ENCODE assay signal across 8 cellular contexts in the genomic region with DNA sequence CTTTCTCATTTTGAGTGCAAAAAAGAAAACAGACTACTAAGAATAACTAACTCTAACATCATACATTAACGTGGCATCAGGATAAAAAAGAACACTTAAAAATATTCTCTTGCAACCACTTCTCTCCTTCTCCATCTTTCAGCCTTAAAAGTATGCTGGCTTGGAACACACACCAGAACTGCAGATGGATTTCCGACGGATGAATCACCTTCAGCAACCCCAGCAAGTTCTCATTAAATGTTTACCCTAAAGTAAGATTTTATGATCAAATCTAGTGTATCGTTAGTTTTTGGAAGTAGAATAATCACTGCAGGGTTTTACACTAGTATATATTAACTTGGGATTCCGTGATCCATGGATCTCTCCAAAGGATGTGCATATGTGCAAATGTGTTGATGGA. TPM values are rescaled to one million over a fixed set of nuclear protein-coding genes. Genes with fewer than 3 reads are reported as not detected.
DNase-seq lines count a peak whose midpoint lies in the region; ATAC-seq and TF ChIP-seq lines count a peak whose summit lies in the region.

No MANE protein-coding gene starts in this region.

- H3K9me3 Mint-ChIP-seq in stimulated activated naive CD8-positive, alpha-beta T cell treated with anti-CD3 and anti-CD28 coated beads, Interleukin-15, Interleukin-2, amounts not matched to agents 100 ng/mL and 50 ng/mL, for 24 hours = no peaks in the 10 kb centered on the region
- H3K9me3 Mint-ChIP-seq in activated naive CD8-positive, alpha-beta T cell treated with anti-CD3 and anti-CD28 coated beads for 36 hours = no peaks in the 10 kb centered on the region

- no peaks in the 10 kb centered on the region for H3K9me3 ChIP-seq in liver (ENCODE audit: control insufficient read depth in 4 of 4, low read length in 3 of 4)

- WGBS in liver = 78% methylated on average over 5 of the region's 5 CpGs

- TF ChIP-seq RAD21 in liver (IDR thresholded peaks at IDR 0.05) = no peak

- H3K27me3 Mint-ChIP-seq in stimulated activated naive CD8-positive, alpha-beta T cell treated with anti-CD3 and anti-CD28 coated beads, Interleukin-15, Interleukin-2, amounts not matched to agents 100 ng/mL and 50 ng/mL, for 24 hours = no peaks in the 10 kb centered on the region
- no peaks in the 10 kb centered on the region for H3K27me3 Mint-ChIP-seq in activated naive CD8-positive, alpha-beta T cell treated with anti-CD3 and anti-CD28 coated beads for 36 hours

- peak overlapping the region; percentile 95 for H3K27ac Mint-ChIP-seq in stimulated activated naive CD8-positive, alpha-beta T cell treated with anti-CD3 and anti-CD28 coated beads, Interleukin-15, Interleukin-2, amounts not matched to agents 100 ng/mL and 50 ng/mL, for 24 hours
- H3K27ac Mint-ChIP-seq in activated naive CD8-positive, alpha-beta T cell treated with anti-CD3 and anti-CD28 coated beads for 36 hours = no peak overlapping the region

- H3K27me3 ChIP-seq in liver (ENCODE audit: control insufficient read depth in 4 of 4, insufficient read depth in 4 of 4, low read length in 3 of 4) = no peaks in the 10 kb centered on the region

- TF ChIP-seq CTCF in liver (IDR thresholded peaks at IDR 0.05; ENCODE audit: low read depth, low read length, missing input control) = no peak

- H3K36me3 Mint-ChIP-seq in stimulated activated naive CD8-positive, alpha-beta T cell treated with anti-CD3 and anti-CD28 coated beads, Interleukin-15, Interleukin-2, amounts not matched to agents 100 ng/mL and 50 ng/mL, for 24 hours (ENCODE audit: low read depth) = peaks cover 25% of the 10 kb centered on the region
- peaks cover 28% of the 10 kb centered on the region for H3K36me3 Mint-ChIP-seq in activated naive CD8-positive, alpha-beta T cell treated with anti-CD3 and anti-CD28 coated beads for 36 hours

- peak overlapping the region; percentile 7 to 98 for H3K27ac ChIP-seq in liver (ENCODE audit: low read depth in 1 of 2, low read length in 2 of 2)

- peaks cover 2 to 29% (median 15%) of the 10 kb centered on the region in 4 donors for H3K4me1 ChIP-seq in liver (ENCODE audit: control insufficient read depth in 4 of 4, insufficient read depth in 4 of 4, low read length in 3 of 4)

- peaks cover 59% of the 10 kb centered on the region for H3K4me1 Mint-ChIP-seq in stimulated activated naive CD8-positive, alpha-beta T cell treated with anti-CD3 and anti-CD28 coated beads, Interleukin-15, Interleukin-2, amounts not matched to agents 100 ng/mL and 50 ng/mL, for 24 hours (ENCODE audit: low read depth)
- H3K4me1 Mint-ChIP-seq in activated naive CD8-positive, alpha-beta T cell treated with anti-CD3 and anti-CD28 coated beads for 36 hours = peaks cover 41% of the 10 kb centered on the region

- peak overlapping the region; percentile 97 for H3K4me3 Mint-ChIP-seq in stimulated activated naive CD8-positive, alpha-beta T cell treated with anti-CD3 and anti-CD28 coated beads, Interleukin-15, Interleukin-2, amounts not matched to agents 100 ng/mL and 50 ng/mL, for 24 hours
- peak overlapping the region; percentile 95 for H3K4me3 Mint-ChIP-seq in activated naive CD8-positive, alpha-beta T cell treated with anti-CD3 and anti-CD28 coated beads for 36 hours

- peaks cover 0 to 6% (median 4%) of the 10 kb centered on the region in 4 donors for H3K36me3 ChIP-seq in liver (ENCODE audit: control insufficient read depth in 4 of 4, insufficient read depth in 3 of 4, low read depth in 1 of 4, low read length in 3 of 4)

- no peak overlapping the region for H3K9ac ChIP-seq in liver (ENCODE audit: low read depth in 1 of 2, low read length in 2 of 2)

- peak overlapping the region; percentile 86 to 100 (median 92) for H3K4me3 ChIP-seq in liver (ENCODE audit: low read depth in 1 of 3, low read length in 3 of 3)

- no peak for DNase-seq in stimulated activated naive CD8-positive, alpha-beta T cell treated with anti-CD3 and anti-CD28 coated beads, Interleukin-15, Interleukin-2, amounts not matched to agents 100 U/mL and 50 U/mL, for 24 hours
- no peak for DNase-seq in activated naive CD8-positive, alpha-beta T cell treated with anti-CD3 and anti-CD28 coated beads for 36 hours
- DNase-seq in globus pallidus (ENCODE audit: low spot score) (no peak), DMS 273 (lab: John Stamatoyannopoulos, UW; ENCODE audit: unreplicated experiment) (no peak)
- DNase-seq in stimulated activated CD4-positive, alpha-beta T cell treated with anti-CD3 and anti-CD28 coated beads, Interleukin-2, amount 100 ng/mL, for 24 hours = no peak

- ATAC-seq in stimulated activated naive CD8-positive, alpha-beta T cell treated with anti-CD3 and anti-CD28 coated beads, Interleukin-15, Interleukin-2, amounts not matched to agents 100 U/mL and 50 U/mL, for 24 hours = no peak
- ATAC-seq in HG03280 (IDR thresholded peaks at IDR 0.05; ENCODE audit: unreplicated experiment) = no peak

TF ChIP-seq in liver, 16 proteins besides CTCF, POLR2A, EP300 and RAD21:
- TF ChIP-seq EGR1 (IDR thresholded peaks at IDR 0.05; ENCODE audit: low read depth in 2 of 2) = no peak
- TF ChIP-seq NR2F2 (IDR thresholded peaks at IDR 0.05) = no peak
- TF ChIP-seq FOXA1 (IDR thresholded peaks at IDR 0.05) = no peak
- TF ChIP-seq HNF4A (conservative IDR thresholded peaks at IDR 0.05) = no peak
- TF ChIP-seq, protein P1, sequence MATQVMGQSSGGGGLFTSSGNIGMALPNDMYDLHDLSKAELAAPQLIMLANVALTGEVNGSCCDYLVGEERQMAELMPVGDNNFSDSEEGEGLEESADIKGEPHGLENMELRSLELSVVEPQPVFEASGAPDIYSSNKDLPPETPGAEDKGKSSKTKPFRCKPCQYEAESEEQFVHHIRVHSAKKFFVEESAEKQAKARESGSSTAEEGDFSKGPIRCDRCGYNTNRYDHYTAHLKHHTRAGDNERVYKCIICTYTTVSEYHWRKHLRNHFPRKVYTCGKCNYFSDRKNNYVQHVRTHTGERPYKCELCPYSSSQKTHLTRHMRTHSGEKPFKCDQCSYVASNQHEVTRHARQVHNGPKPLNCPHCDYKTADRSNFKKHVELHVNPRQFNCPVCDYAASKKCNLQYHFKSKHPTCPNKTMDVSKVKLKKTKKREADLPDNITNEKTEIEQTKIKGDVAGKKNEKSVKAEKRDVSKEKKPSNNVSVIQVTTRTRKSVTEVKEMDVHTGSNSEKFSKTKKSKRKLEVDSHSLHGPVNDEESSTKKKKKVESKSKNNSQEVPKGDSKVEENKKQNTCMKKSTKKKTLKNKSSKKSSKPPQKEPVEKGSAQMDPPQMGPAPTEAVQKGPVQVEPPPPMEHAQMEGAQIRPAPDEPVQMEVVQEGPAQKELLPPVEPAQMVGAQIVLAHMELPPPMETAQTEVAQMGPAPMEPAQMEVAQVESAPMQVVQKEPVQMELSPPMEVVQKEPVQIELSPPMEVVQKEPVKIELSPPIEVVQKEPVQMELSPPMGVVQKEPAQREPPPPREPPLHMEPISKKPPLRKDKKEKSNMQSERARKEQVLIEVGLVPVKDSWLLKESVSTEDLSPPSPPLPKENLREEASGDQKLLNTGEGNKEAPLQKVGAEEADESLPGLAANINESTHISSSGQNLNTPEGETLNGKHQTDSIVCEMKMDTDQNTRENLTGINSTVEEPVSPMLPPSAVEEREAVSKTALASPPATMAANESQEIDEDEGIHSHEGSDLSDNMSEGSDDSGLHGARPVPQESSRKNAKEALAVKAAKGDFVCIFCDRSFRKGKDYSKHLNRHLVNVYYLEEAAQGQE (IDR thresholded peaks at IDR 0.05) = no peak
- TF ChIP-seq, protein P2, sequence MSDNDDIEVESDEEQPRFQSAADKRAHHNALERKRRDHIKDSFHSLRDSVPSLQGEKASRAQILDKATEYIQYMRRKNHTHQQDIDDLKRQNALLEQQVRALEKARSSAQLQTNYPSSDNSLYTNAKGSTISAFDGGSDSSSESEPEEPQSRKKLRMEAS (IDR thresholded peaks at IDR 0.05) = no peak
- no peak for TF ChIP-seq FOXA2 (IDR thresholded peaks at IDR 0.05)
- no peak for TF ChIP-seq RXRA (IDR thresholded peaks at IDR 0.05)
- TF ChIP-seq, protein P3, sequence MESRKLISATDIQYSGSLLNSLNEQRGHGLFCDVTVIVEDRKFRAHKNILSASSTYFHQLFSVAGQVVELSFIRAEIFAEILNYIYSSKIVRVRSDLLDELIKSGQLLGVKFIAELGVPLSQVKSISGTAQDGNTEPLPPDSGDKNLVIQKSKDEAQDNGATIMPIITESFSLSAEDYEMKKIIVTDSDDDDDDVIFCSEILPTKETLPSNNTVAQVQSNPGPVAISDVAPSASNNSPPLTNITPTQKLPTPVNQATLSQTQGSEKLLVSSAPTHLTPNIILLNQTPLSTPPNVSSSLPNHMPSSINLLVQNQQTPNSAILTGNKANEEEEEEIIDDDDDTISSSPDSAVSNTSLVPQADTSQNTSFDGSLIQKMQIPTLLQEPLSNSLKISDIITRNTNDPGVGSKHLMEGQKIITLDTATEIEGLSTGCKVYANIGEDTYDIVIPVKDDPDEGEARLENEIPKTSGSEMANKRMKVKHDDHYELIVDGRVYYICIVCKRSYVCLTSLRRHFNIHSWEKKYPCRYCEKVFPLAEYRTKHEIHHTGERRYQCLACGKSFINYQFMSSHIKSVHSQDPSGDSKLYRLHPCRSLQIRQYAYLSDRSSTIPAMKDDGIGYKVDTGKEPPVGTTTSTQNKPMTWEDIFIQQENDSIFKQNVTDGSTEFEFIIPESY (IDR thresholded peaks at IDR 0.05) = no peak
- TF ChIP-seq SP1 (IDR thresholded peaks at IDR 0.05) = no peak
- TF ChIP-seq TAF1 (conservative IDR thresholded peaks at IDR 0.05) = no peak
- TF ChIP-seq YY1 (IDR thresholded peaks at IDR 0.05) = no peak
- TF ChIP-seq HNF4G (IDR thresholded peaks at IDR 0.05) = no peak
- TF ChIP-seq GABPA (IDR thresholded peaks at IDR 0.05 in 1 of 2, conservative IDR thresholded peaks at IDR 0.05 in 1 of 2) = no peak
- no peak for TF ChIP-seq JUND (IDR thresholded peaks at IDR 0.05)
- TF ChIP-seq, protein P4, sequence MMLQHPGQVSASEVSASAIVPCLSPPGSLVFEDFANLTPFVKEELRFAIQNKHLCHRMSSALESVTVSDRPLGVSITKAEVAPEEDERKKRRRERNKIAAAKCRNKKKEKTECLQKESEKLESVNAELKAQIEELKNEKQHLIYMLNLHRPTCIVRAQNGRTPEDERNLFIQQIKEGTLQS (IDR thresholded peaks at IDR 0.05) = no peak
TF ChIP-seq in liver: peak in this region for 0.

RNA-seq across cellular contexts. Expression of a gene that starts 1.2 kb away (rescaled TPM):
- total RNA-seq in activated naive CD8-positive, alpha-beta T cell treated with anti-CD3 and anti-CD28 coated beads for 36 hours = 10 to 100 TPM; 50.1 to 50.9 TPM
- total RNA-seq in liver = 10 to 100 TPM; 35.2 to 46.0 TPM
- polyA plus RNA-seq in liver = 10 to 100 TPM; 13.4 to 24.3 TPM

RNA-seq across cellular contexts. Expression of a gene that starts 50.8 kb away (rescaled TPM):
- total RNA-seq in activated naive CD8-positive, alpha-beta T cell treated with anti-CD3 and anti-CD28 coated beads for 36 hours = 100 to 1,000 TPM; 160 to 169 TPM
- total RNA-seq in liver = 100 to 1,000 TPM; 167 to 297 TPM
- polyA plus RNA-seq in liver = 100 to 1,000 TPM; 206 to 349 TPM

RNA-seq across cellular contexts. Expression of a gene that starts 56.2 kb away (rescaled TPM):
- total RNA-seq in activated naive CD8-positive, alpha-beta T cell treated with anti-CD3 and anti-CD28 coated beads for 36 hours = under 1 TPM; 0.40 to 0.56 TPM
- 1 to 10 TPM in 1 of 2 donors, under 1 TPM in 1; 0.56 to 5.9 TPM for total RNA-seq in liver
- polyA plus RNA-seq in liver = 1 to 10 TPM; 3.4 to 3.6 TPM
